Comparison of ENCODE assay signal across 9 cellular contexts in the genomic region with DNA sequence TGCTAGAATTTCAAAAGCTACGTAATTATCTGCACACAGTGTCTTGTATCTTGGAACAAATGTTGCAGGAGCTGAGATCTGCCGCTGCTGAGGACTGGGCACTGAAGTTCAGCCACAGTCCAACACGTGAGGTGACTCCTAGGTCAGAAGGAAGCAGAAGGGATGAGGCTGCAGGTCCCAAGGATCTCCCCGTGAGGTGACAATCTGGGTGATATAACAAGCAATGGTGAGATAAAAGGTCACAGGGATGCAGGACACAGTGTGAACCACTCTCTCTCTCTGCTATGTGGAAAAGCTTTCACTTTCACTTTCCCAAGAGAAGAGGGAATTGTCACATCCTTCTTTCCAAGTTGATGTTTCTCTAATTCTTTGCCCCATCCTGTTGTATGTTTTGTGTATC.
DNase-seq lines count a peak whose midpoint lies in the region; ATAC-seq and TF ChIP-seq lines count a peak whose summit lies in the region.
"Had no signal": no experiment of that assay in that cellular context is flagged by ENCODE, and none has a peak within 500 bp of the region (broad histone marks: within the 10 kb centered on the region; RNA-seq: fewer than 3 reads in every experiment).

No MANE protein-coding gene starts in this region.

- no peak for TF ChIP-seq CTCF in breast epithelium (IDR thresholded peaks at IDR 0.05)
- TF ChIP-seq CTCF in liver (IDR thresholded peaks at IDR 0.05; ENCODE audit: low read depth, low read length, missing input control): no peak
- no peak for TF ChIP-seq CTCF in upper lobe of left lung (IDR thresholded peaks at IDR 0.05)

- TF ChIP-seq EP300 in upper lobe of left lung (IDR thresholded peaks at IDR 0.05): no peak

- peak in 1 of 2 donors; percentile 65 for ATAC-seq in upper lobe of left lung (ENCODE audit: low FRiP score in 2 of 2)
- ATAC-seq in GM19397 (IDR thresholded peaks at IDR 0.05; ENCODE audit: unreplicated experiment): no peak

- no peaks in the 10 kb centered on the region for H3K36me3 ChIP-seq in breast epithelium
- H3K36me3 ChIP-seq in liver (ENCODE audit: control insufficient read depth in 4 of 4, insufficient read depth in 3 of 4, low read depth in 1 of 4, low read length in 3 of 4): no peaks in the 10 kb centered on the region
- no peaks in the 10 kb centered on the region for H3K36me3 ChIP-seq in upper lobe of left lung

- no peaks in the 10 kb centered on the region for H3K4me1 ChIP-seq in breast epithelium
- H3K4me1 ChIP-seq in liver (ENCODE audit: control insufficient read depth in 4 of 4, insufficient read depth in 4 of 4, low read length in 3 of 4): peaks cover 0 to 5% (median 2%) of the 10 kb centered on the region in 4 donors
- peaks cover 0 to 4% (median 0%) of the 10 kb centered on the region in 4 donors for H3K4me1 ChIP-seq in upper lobe of left lung

- H3K27me3 ChIP-seq in breast epithelium (no peaks in the 10 kb centered on the region), liver (ENCODE audit: control insufficient read depth in 4 of 4, insufficient read depth in 4 of 4, low read length in 3 of 4) (peaks cover 0 to 3% (median 0%) of the 10 kb centered on the region in 4 donors), upper lobe of left lung (no peaks in the 10 kb centered on the region)

- no peak for TF ChIP-seq RAD21 in liver (IDR thresholded peaks at IDR 0.05)

- H3K4me3 ChIP-seq in breast epithelium (peak overlapping the region; percentile 33 to 63 (median 40)), liver (ENCODE audit: low read depth in 1 of 3, low read length in 3 of 3) (peak overlapping the region in 2 of 3 donors; percentile 28 to 65), upper lobe of left lung (peak overlapping the region in 3 of 4 donors; percentile 14 to 37 (median 34))

- DNase-seq in NCI-H146 (lab: John Stamatoyannopoulos, UW): peak; percentile 31
- DNase-seq in NCI-H146 treated with DMSO at 0.1 percent for 48 hours (lab: John Stamatoyannopoulos, UW; ENCODE audit: unreplicated experiment): no peak
- DNase-seq in breast epithelium (ENCODE audit: low spot score in 2 of 2): no peak
- DNase-seq in upper lobe of left lung: no peak
- DNase-seq in cortex of kidney (lab: John Stamatoyannopoulos, UW): no peak
- no peak for DNase-seq in middle frontal gyrus (ENCODE audit: extremely low spot score, low spot score)
- DNase-seq: NCI-H2081 treated with DMSO at 0.1 percent for 48 hours had no signal

- no peaks in the 10 kb centered on the region for H3K9me3 ChIP-seq in breast epithelium
- H3K9me3 ChIP-seq in liver (ENCODE audit: control insufficient read depth in 4 of 4, low read length in 3 of 4): no peaks in the 10 kb centered on the region
- H3K9me3 ChIP-seq in upper lobe of left lung: no peaks in the 10 kb centered on the region

- 40% methylated on average over 4 of the region's 4 CpGs for WGBS in liver
- 52 to 67% methylated on average over 4 of the region's 4 CpGs for WGBS in upper lobe of left lung, 2 donors

- peak overlapping the region in 1 of 2 donors; percentile 60 for H3K9ac ChIP-seq in liver (ENCODE audit: low read depth in 1 of 2, low read length in 2 of 2)

- no peak overlapping the region for H3K27ac ChIP-seq in breast epithelium
- H3K27ac ChIP-seq in liver (ENCODE audit: low read depth in 1 of 2, low read length in 2 of 2): no peak overlapping the region
- H3K27ac ChIP-seq in upper lobe of left lung: no peak overlapping the region

- TF ChIP-seq POLR2A in breast epithelium (IDR thresholded peaks at IDR 0.05) (no peak), upper lobe of left lung (IDR thresholded peaks at IDR 0.05) (no peak)

- intact Hi-C loops in breast epithelium (cut with DNase I; ENCODE audit: low total_unique reads): no loop called here

TF ChIP-seq in liver, 16 proteins besides CTCF, POLR2A, EP300 and RAD21:
- TF ChIP-seq SP1 (IDR thresholded peaks at IDR 0.05): peak; percentile 14
- TF ChIP-seq, protein P1, sequence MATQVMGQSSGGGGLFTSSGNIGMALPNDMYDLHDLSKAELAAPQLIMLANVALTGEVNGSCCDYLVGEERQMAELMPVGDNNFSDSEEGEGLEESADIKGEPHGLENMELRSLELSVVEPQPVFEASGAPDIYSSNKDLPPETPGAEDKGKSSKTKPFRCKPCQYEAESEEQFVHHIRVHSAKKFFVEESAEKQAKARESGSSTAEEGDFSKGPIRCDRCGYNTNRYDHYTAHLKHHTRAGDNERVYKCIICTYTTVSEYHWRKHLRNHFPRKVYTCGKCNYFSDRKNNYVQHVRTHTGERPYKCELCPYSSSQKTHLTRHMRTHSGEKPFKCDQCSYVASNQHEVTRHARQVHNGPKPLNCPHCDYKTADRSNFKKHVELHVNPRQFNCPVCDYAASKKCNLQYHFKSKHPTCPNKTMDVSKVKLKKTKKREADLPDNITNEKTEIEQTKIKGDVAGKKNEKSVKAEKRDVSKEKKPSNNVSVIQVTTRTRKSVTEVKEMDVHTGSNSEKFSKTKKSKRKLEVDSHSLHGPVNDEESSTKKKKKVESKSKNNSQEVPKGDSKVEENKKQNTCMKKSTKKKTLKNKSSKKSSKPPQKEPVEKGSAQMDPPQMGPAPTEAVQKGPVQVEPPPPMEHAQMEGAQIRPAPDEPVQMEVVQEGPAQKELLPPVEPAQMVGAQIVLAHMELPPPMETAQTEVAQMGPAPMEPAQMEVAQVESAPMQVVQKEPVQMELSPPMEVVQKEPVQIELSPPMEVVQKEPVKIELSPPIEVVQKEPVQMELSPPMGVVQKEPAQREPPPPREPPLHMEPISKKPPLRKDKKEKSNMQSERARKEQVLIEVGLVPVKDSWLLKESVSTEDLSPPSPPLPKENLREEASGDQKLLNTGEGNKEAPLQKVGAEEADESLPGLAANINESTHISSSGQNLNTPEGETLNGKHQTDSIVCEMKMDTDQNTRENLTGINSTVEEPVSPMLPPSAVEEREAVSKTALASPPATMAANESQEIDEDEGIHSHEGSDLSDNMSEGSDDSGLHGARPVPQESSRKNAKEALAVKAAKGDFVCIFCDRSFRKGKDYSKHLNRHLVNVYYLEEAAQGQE (IDR thresholded peaks at IDR 0.05): no peak
- peak; percentile 64 for TF ChIP-seq NR2F2 (IDR thresholded peaks at IDR 0.05)
